Comparison of ENCODE assay signal across 17 cellular contexts in genomic region chr9:69476016-69476415, GRCh38.
DNase-seq lines count a peak whose midpoint lies in the region; ATAC-seq lines count a peak whose summit lies in the region.
"Had no signal": no experiment of that assay in that cellular context is flagged by ENCODE, and none has a peak within 500 bp of the region (broad histone marks: within the 10 kb centered on the region; RNA-seq: fewer than 3 reads in every experiment).

No MANE protein-coding gene starts in this region.

- H3K27ac Mint-ChIP-seq in activated naive CD8-positive, alpha-beta T cell treated with anti-CD3 and anti-CD28 coated beads, Interleukin-2, amount 50 U/mL, for 24 hours: no peak overlapping the region
- H3K27ac Mint-ChIP-seq: activated naive CD8-positive, alpha-beta T cell; memory B cell; type B pancreatic cell had no signal

- H3K4me1 ChIP-seq in neuronal stem cell (ENCODE audit: control insufficient read depth in 2 of 2, insufficient read depth in 1 of 2, low read depth in 1 of 2, low read length in 2 of 2): peaks cover 5 to 8% of the 10 kb centered on the region in 2 donors

- WGBS in neuronal stem cell (ENCODE audit: extremely low coverage in 2 of 2, insufficient read length in 2 of 2, insufficient replicate concordance in 1 of 2), 2 donors: no CpG with 5 or more reads among the region's 6 CpGs

- DNase-seq in activated gamma-delta T cell treated with Interleukin-2 at 50 U/mL for 16 hours: peak; percentile 6
- no peak for DNase-seq in activated gamma-delta T cell (lab: John Stamatoyannopoulos, UW)
- DNase-seq in M059J (ENCODE audit: low read depth): peak; percentile 4
- DNase-seq in activated naive CD8-positive, alpha-beta T cell treated with anti-CD3 and anti-CD28 coated beads, Interleukin-2, amount 50 U/mL, for 24 hours: peak; percentile 16
- no peak for DNase-seq in neuronal stem cell (ENCODE audit: low spot score)
- DNase-seq in activated CD4-positive, CD25-positive, alpha-beta regulatory T cell (lab: John Stamatoyannopoulos, UW): no peak
- DNase-seq: DMS153; NCI-H2081 treated with DMSO at 0.1 percent for 48 hours; stimulated activated CD4-positive, alpha-beta T cell treated with anti-CD3 and anti-CD28 coated beads, Interleukin-2, amount 100 ng/mL, for 48 hours; T-helper 9 cell had no signal

- H3K4me1 Mint-ChIP-seq in activated naive CD8-positive, alpha-beta T cell treated with anti-CD3 and anti-CD28 coated beads, Interleukin-2, amount 50 U/mL, for 24 hours: peaks cover 29% of the 10 kb centered on the region
- H3K4me1 Mint-ChIP-seq: memory B cell had no signal

- no peaks in the 10 kb centered on the region for H3K79me1 ChIP-seq in neuronal stem cell (ENCODE audit: low read depth, low read length)

- ATAC-seq in activated naive CD8-positive, alpha-beta T cell treated with anti-CD3 and anti-CD28 coated beads, Interleukin-2, amount 50 U/mL, for 24 hours: peak; percentile 75
- ATAC-seq in HG03520 (IDR thresholded peaks at IDR 0.05; ENCODE audit: unreplicated experiment): no peak
- no peak for ATAC-seq in HG02610 (IDR thresholded peaks at IDR 0.05; ENCODE audit: unreplicated experiment)
- ATAC-seq: Right ventricle myocardium inferior, sciatic nerve had no signal

- no peak overlapping the region for H4K8ac ChIP-seq in neuronal stem cell (ENCODE audit: low read depth, low read length)

- no peak overlapping the region for H3K27ac ChIP-seq in neuronal stem cell (replicated peaks; ENCODE audit: low read length)

- no peaks in the 10 kb centered on the region for H3K27me3 Mint-ChIP-seq in activated naive CD8-positive, alpha-beta T cell treated with anti-CD3 and anti-CD28 coated beads, Interleukin-2, amount 50 U/mL, for 24 hours

- H2BK5ac ChIP-seq in neuronal stem cell (ENCODE audit: low read length): no peak overlapping the region

- no peaks in the 10 kb centered on the region for H3K9me3 ChIP-seq in neuronal stem cell (replicated peaks in 1 of 2; ENCODE audit: control insufficient read depth in 2 of 2, insufficient read depth in 1 of 2, low read depth in 1 of 2, low read length in 2 of 2)

- H3K4me3 ChIP-seq in neuronal stem cell (ENCODE audit: low read length in 2 of 2): no peak overlapping the region

- H2BK12ac ChIP-seq in neuronal stem cell (ENCODE audit: low read length): no peak overlapping the region

- H3K23ac ChIP-seq in neuronal stem cell (ENCODE audit: low read depth, low read length, poor library complexity): no peak overlapping the region

- H3K9ac ChIP-seq in neuronal stem cell (ENCODE audit: low read depth, low read length, poor library complexity): no peak overlapping the region

- peaks cover 0 to 2% (median 0%) of the 10 kb centered on the region in 3 experiments for H3K27me3 ChIP-seq in neuronal stem cell (ENCODE audit: control insufficient read depth in 3 of 3, insufficient read depth in 3 of 3, low read depth in 1 of 3, low read length in 3 of 3)

- H3K4me3 Mint-ChIP-seq in activated naive CD8-positive, alpha-beta T cell treated with anti-CD3 and anti-CD28 coated beads, Interleukin-2, amount 50 U/mL, for 24 hours: no peak overlapping the region
- H3K4me3 Mint-ChIP-seq: activated naive CD8-positive, alpha-beta T cell; memory B cell; type B pancreatic cell had no signal

- H3K14ac ChIP-seq in neuronal stem cell (ENCODE audit: low read length): no peak overlapping the region

- no peak overlapping the region for H3K18ac ChIP-seq in neuronal stem cell (ENCODE audit: low read length)

- H3K36me3 ChIP-seq in neuronal stem cell (replicated peaks in 1 of 2; ENCODE audit: control insufficient read depth in 2 of 2, insufficient read depth in 2 of 2, low read length in 2 of 2): no peaks in the 10 kb centered on the region

- H3K4me2 ChIP-seq in neuronal stem cell (ENCODE audit: insufficient read depth, low read length, poor library complexity, severe bottlenecking): no peak overlapping the region

- H2AFZ ChIP-seq in neuronal stem cell (ENCODE audit: low read length): peak overlapping the region; percentile 27

- no peak overlapping the region for H2AK5ac ChIP-seq in neuronal stem cell (ENCODE audit: low read depth, low read length)

- H3K36me3 Mint-ChIP-seq in activated naive CD8-positive, alpha-beta T cell treated with anti-CD3 and anti-CD28 coated beads, Interleukin-2, amount 50 U/mL, for 24 hours (ENCODE audit: low read depth): no peaks in the 10 kb centered on the region
- H3K36me3 Mint-ChIP-seq: memory B cell, type B pancreatic cell had no signal

- no peak overlapping the region for H2BK15ac ChIP-seq in neuronal stem cell (ENCODE audit: low read length)

- H2BK120ac ChIP-seq in neuronal stem cell (ENCODE audit: low read depth, low read length): no peak overlapping the region

- no peaks in the 10 kb centered on the region for H3K9me3 Mint-ChIP-seq in activated naive CD8-positive, alpha-beta T cell treated with anti-CD3 and anti-CD28 coated beads, Interleukin-2, amount 50 U/mL, for 24 hours
- H3K9me3 Mint-ChIP-seq: memory B cell, type B pancreatic cell had no signal

- no peak overlapping the region for H4K91ac ChIP-seq in neuronal stem cell (ENCODE audit: low read depth, low read length, poor library complexity)

- no peak overlapping the region for H3K4ac ChIP-seq in neuronal stem cell (ENCODE audit: low read length)

Comparison
In these comparisons a context has a peak if more than half of its experiments do, and no peak if none do; other contexts are left out.
1. DNase-seq: peak in activated gamma-delta T cell treated with Interleukin-2 at 50 U/mL for 16 hours (single experiment), M059J (single experiment) and activated naive CD8-positive, alpha-beta T cell treated with anti-CD3 and anti-CD28 coated beads, Interleukin-2, amount 50 U/mL, for 24 hours (single experiment); none in activated gamma-delta T cell (single experiment), neuronal stem cell (single experiment) and activated CD4-positive, CD25-positive, alpha-beta regulatory T cell (0 of 4).